Comparison of ENCODE assay signal across 10 cellular contexts in genomic region chr17:76732734-76733617, GRCh38. TPM values are rescaled to one million over a fixed set of nuclear protein-coding genes. Genes with fewer than 3 reads are reported as not detected.
DNase-seq lines count a peak whose midpoint lies in the region; ATAC-seq and TF ChIP-seq lines count a peak whose summit lies in the region.
"Had no signal": no experiment of that assay in that cellular context is flagged by ENCODE, and none has a peak within 500 bp of the region (broad histone marks: within the 10 kb centered on the region; RNA-seq: fewer than 3 reads in every experiment).

No MANE protein-coding gene starts in this region.

- no peaks in the 10 kb centered on the region for H3K27me3 Mint-ChIP-seq in MCF 10A (ENCODE audit: insufficient read depth, unreplicated experiment)

- no peaks in the 10 kb centered on the region for H3K9me3 ChIP-seq in breast epithelium
- H3K9me3 ChIP-seq: transverse colon had no signal

- H3K9me3 Mint-ChIP-seq in MCF 10A (ENCODE audit: unreplicated experiment), result no peaks in the 10 kb centered on the region

- DNase-seq in MCF 10A (ENCODE audit: unreplicated experiment) (peak; percentile 47), breast epithelium (ENCODE audit: low spot score in 2 of 2) (no peak), RWPE1 (ENCODE audit: low spot score) (no peak), fibroblast of peridontal ligament (ENCODE audit: extremely low read depth) (peak; percentile 47), superior temporal gyrus (ENCODE audit: extremely low spot score) (peak; percentile 27), SKM-1 treated with dmso at 0.1 percent for 144 hours (lab: John Stamatoyannopoulos, UW; ENCODE audit: unreplicated experiment) (no peak)
- DNase-seq: transverse colon had no signal

- no TSS peak for BruUV-seq in MCF 10A (replicated peaks; lab: Mats Ljungman, UMichigan)

- H3K27ac ChIP-seq in breast epithelium (peak overlapping the region in 1 of 2 donors; percentile 99), RWPE1 (peak overlapping the region; percentile 70)

- no peak overlapping the region for H3K4me3 ChIP-seq in breast epithelium

- H3K36me3 Mint-ChIP-seq in MCF 10A (ENCODE audit: insufficient read depth, unreplicated experiment), result peaks cover 85% of the 10 kb centered on the region

- H3K27ac Mint-ChIP-seq in MCF 10A (ENCODE audit: low read depth, unreplicated experiment), result no peak overlapping the region

- intact Hi-C loops in MCF 10A (cut with micrococcal nuclease) (loop anchor here (10.0 kb wide), 1 partner anchor 332 kb away; no protein-coding TSS in a partner anchor), breast epithelium (cut with DNase I; ENCODE audit: low total_unique reads) (no loop called here)

- ATAC-seq in GM21423 (IDR thresholded peaks at IDR 0.05; ENCODE audit: unreplicated experiment) (no peak), HG03139 (IDR thresholded peaks at IDR 0.05; ENCODE audit: unreplicated experiment) (no peak)
- ATAC-seq: sciatic nerve had no signal

- peaks cover 0 to 15% of the 10 kb centered on the region in 2 donors for H3K4me1 ChIP-seq in breast epithelium

- peaks cover 20% of the 10 kb centered on the region for H3K4me1 Mint-ChIP-seq in MCF 10A (ENCODE audit: insufficient read depth, unreplicated experiment)

- TF ChIP-seq POLR2A in breast epithelium (IDR thresholded peaks at IDR 0.05), result no peak

- POLR2A ChIA-PET in MCF 10A (lab: Yijun Ruan, JAX), result interaction anchor here (0.5 to 9.1 kb wide), 11 partner anchors 17 to 702 kb away, joined by 3 to 76 read pairs (median 3); partner anchors contain the start of gene ST6GALNAC2
- POLR2A ChIA-PET in RWPE1 (lab: Yijun Ruan, JAX; ENCODE audit: low non-redundant PET), result no interaction called here

- H3K4me3 Mint-ChIP-seq in MCF 10A (ENCODE audit: unreplicated experiment), result peak overlapping the region; percentile 100

- H3K36me3 ChIP-seq in breast epithelium, result no peaks in the 10 kb centered on the region

- no peak for TF ChIP-seq CTCF in MCF 10A (IDR thresholded peaks at IDR 0.05; ENCODE audit: unreplicated experiment)
- no peak for TF ChIP-seq CTCF in breast epithelium (IDR thresholded peaks at IDR 0.05)
- TF ChIP-seq CTCF in RWPE1 (conservative IDR thresholded peaks at IDR 0.05; ENCODE audit: low read depth), result no peak

- CTCF ChIA-PET in MCF 10A (lab: Yijun Ruan, JAX), result interaction anchor here (0.7 kb wide), 1 partner anchor 73 kb away, joined by 4 read pairs; no protein-coding TSS in a partner anchor
- CTCF ChIA-PET in RWPE1 (lab: Yijun Ruan, JAX), result no interaction called here

- no peaks in the 10 kb centered on the region for H3K27me3 ChIP-seq in breast epithelium
- H3K27me3 ChIP-seq: transverse colon had no signal

RNA-seq across cellular contexts. Expression of gene SRSF2, which starts 4.2 kb away (rescaled TPM):
- 161 and 168 TPM in 2 replicates for total RNA-seq in MCF 10A (2022)
- total RNA-seq in breast epithelium, result 100 to 1,000 TPM; 143 to 247 (median 244) TPM

RNA-seq across cellular contexts. Expression of gene MFSD11, which starts 4.9 kb away (rescaled TPM):
- total RNA-seq in MCF 10A (2022) (11.6 and 13.8 TPM in 2 replicates), breast epithelium (10 to 100 TPM; 20.6 to 42.6 (median 23.6) TPM)

RNA-seq across cellular contexts. Expression of gene METTL23, which starts 6.3 kb away (rescaled TPM):
- 35.1 and 37.1 TPM in 2 replicates for total RNA-seq in MCF 10A (2022)
- 10 to 100 TPM; 25.6 to 47.7 (median 28.5) TPM for total RNA-seq in breast epithelium

RNA-seq across cellular contexts. Expression of gene JMJD6, which starts 6.6 kb away (rescaled TPM):
- total RNA-seq in MCF 10A (2022) (29.4 and 45.8 TPM in 2 replicates), breast epithelium (10 to 100 TPM; 13.1 to 34.1 (median 25.6) TPM)

RNA-seq across cellular contexts. Expression of gene MXRA7, which starts 22.2 kb away (rescaled TPM):
- total RNA-seq in MCF 10A (2022) (33.6 and 35.1 TPM in 2 replicates), breast epithelium (100 to 1,000 TPM; 106 to 242 (median 113) TPM)

Comparison
In these comparisons a context has a peak if more than half of its experiments do, and no peak if none do; other contexts are left out.
1. DNase-seq: peak in MCF 10A (single experiment), fibroblast of peridontal ligament (single experiment) and superior temporal gyrus (single experiment); none in breast epithelium (0 of 2), RWPE1 (single experiment) and SKM-1 treated with dmso at 0.1 percent for 144 hours (single experiment).